Comparison of ENCODE assay signal across 8 cellular contexts in genomic region chr15:42084465-42085235, GRCh38. TPM values are rescaled to one million over a fixed set of nuclear protein-coding genes. Genes with fewer than 3 reads are reported as not detected.
DNase-seq lines count a peak whose midpoint lies in the region; ATAC-seq, FAIRE-seq and TF ChIP-seq lines count a peak whose summit lies in the region.

No MANE protein-coding gene starts in this region.

- no peak overlapping the region for H2BK12ac ChIP-seq in trophoblast cell (ENCODE audit: low read length)

- peak; percentile 36 for FAIRE-seq in H54 (lab: Jason Lieb, UNC)

- ATAC-seq in activated naive CD8-positive, alpha-beta T cell treated with anti-CD3 and anti-CD28 coated beads, Interleukin-2, amount 50 U/mL, for 24 hours: peak; percentile 58
- ATAC-seq in Right ventricle myocardium inferior (peak; percentile 74), HG03045 (IDR thresholded peaks at IDR 0.05; ENCODE audit: unreplicated experiment) (no peak), GM19452 (IDR thresholded peaks at IDR 0.05; ENCODE audit: unreplicated experiment) (no peak)

- H2BK5ac ChIP-seq in trophoblast cell (ENCODE audit: low read depth, low read length, poor library complexity): no peak overlapping the region

- no peak overlapping the region for H4K12ac ChIP-seq in trophoblast cell (ENCODE audit: low read depth, low read length)

- H4K8ac ChIP-seq in trophoblast cell (ENCODE audit: low read depth, low read length): no peak overlapping the region

- H3K36me3 ChIP-seq in BLaER1 treated with 17β-estradiol and CSF1 and Interleukin-3, amounts not matched to agents 10 nM and 100 nM: no peaks in the 10 kb centered on the region
- no peaks in the 10 kb centered on the region for H3K36me3 ChIP-seq in trophoblast cell (ENCODE audit: control insufficient read depth in 1 of 2, insufficient read depth in 2 of 2, low read length in 2 of 2)

- H3K27ac Mint-ChIP-seq in activated naive CD8-positive, alpha-beta T cell treated with anti-CD3 and anti-CD28 coated beads, Interleukin-2, amount 50 U/mL, for 24 hours: no peak overlapping the region

- H3K36me3 Mint-ChIP-seq in activated naive CD8-positive, alpha-beta T cell treated with anti-CD3 and anti-CD28 coated beads, Interleukin-2, amount 50 U/mL, for 24 hours (ENCODE audit: low read depth): no peaks in the 10 kb centered on the region

- peaks cover 6% of the 10 kb centered on the region for H3K4me1 Mint-ChIP-seq in activated naive CD8-positive, alpha-beta T cell treated with anti-CD3 and anti-CD28 coated beads, Interleukin-2, amount 50 U/mL, for 24 hours

- peak overlapping the region in 10 of 11 experiments; percentile 6 to 49 (median 24); a peak in 15 of 22 replicates for H3K4me2 ChIP-seq in BLaER1 treated with 17β-estradiol and CSF1 and Interleukin-3, amounts not matched to agents 10 nM and 100 nM
- H3K4me2 ChIP-seq in trophoblast cell (ENCODE audit: low read length): no peak overlapping the region

- H3K9me3 Mint-ChIP-seq in activated naive CD8-positive, alpha-beta T cell treated with anti-CD3 and anti-CD28 coated beads, Interleukin-2, amount 50 U/mL, for 24 hours: no peaks in the 10 kb centered on the region

- H2AK5ac ChIP-seq in trophoblast cell (ENCODE audit: low read length): no peak overlapping the region

- no peak overlapping the region for H3K23ac ChIP-seq in trophoblast cell (ENCODE audit: low read length)

- no peaks in the 10 kb centered on the region for H3K79me1 ChIP-seq in trophoblast cell (ENCODE audit: low read length)

- peaks cover 10% of the 10 kb centered on the region for H3K27me3 Mint-ChIP-seq in activated naive CD8-positive, alpha-beta T cell treated with anti-CD3 and anti-CD28 coated beads, Interleukin-2, amount 50 U/mL, for 24 hours

- intact Hi-C loops in Right ventricle myocardium inferior (cut with DNase I): no loop called here

- H3K14ac ChIP-seq in trophoblast cell (ENCODE audit: low read length): no peak overlapping the region

- WGBS in trophoblast cell (ENCODE audit: extremely low coverage, insufficient coverage, insufficient read length): no CpG with 5 or more reads among the region's 29 CpGs

- H4K20me1 ChIP-seq in BLaER1 treated with 17β-estradiol and CSF1 and Interleukin-3, amounts not matched to agents 10 nM and 100 nM: peaks cover 0 to 5% (median 0%) of the 10 kb centered on the region in 11 experiments; a peak in 2 of 22 replicates

- no peak overlapping the region for H3K18ac ChIP-seq in trophoblast cell (ENCODE audit: low read length)

- H3K9ac ChIP-seq in BLaER1 treated with 17β-estradiol and CSF1 and Interleukin-3, amounts not matched to agents 10 nM and 100 nM: no peak overlapping the region
- H3K9ac ChIP-seq in trophoblast cell (ENCODE audit: low read length): no peak overlapping the region

- H3K4me1 ChIP-seq in BLaER1 treated with 17β-estradiol and CSF1 and Interleukin-3, amounts not matched to agents 10 nM and 100 nM: peaks cover 13 to 45% (median 39%) of the 10 kb centered on the region in 10 experiments
- no peaks in the 10 kb centered on the region for H3K4me1 ChIP-seq in trophoblast cell (ENCODE audit: control insufficient read depth in 1 of 2, insufficient read depth in 2 of 2, low read length in 2 of 2)

- H3K4ac ChIP-seq in trophoblast cell (ENCODE audit: low read depth, low read length): no peak overlapping the region

- H3K9me3 ChIP-seq in BLaER1 treated with 17β-estradiol and CSF1 and Interleukin-3, amounts not matched to agents 10 nM and 100 nM (replicated peaks in 1 of 11): no peaks in the 10 kb centered on the region
- H3K9me3 ChIP-seq in trophoblast cell (ENCODE audit: insufficient read depth, low read depth, low read length): no peaks in the 10 kb centered on the region

- no peak overlapping the region for H2AFZ ChIP-seq in trophoblast cell (ENCODE audit: insufficient read depth, low read length, poor library complexity)

- peak; percentile 86 for DNase-seq in H54 (ENCODE audit: insufficient read length, low spot score)
- DNase-seq in SHP77 (lab: John Stamatoyannopoulos, UW): peak; percentile 28 to 36
- peak; percentile 56 for DNase-seq in activated naive CD8-positive, alpha-beta T cell treated with anti-CD3 and anti-CD28 coated beads, Interleukin-2, amount 50 U/mL, for 24 hours
- DNase-seq in Right ventricle myocardium inferior (ENCODE audit: missing footprints): no peak
- DNase-seq in trophoblast cell: peak; percentile 87 to 94

- no peak overlapping the region for H4K91ac ChIP-seq in trophoblast cell (ENCODE audit: low read depth, low read length)

- H3K27me3 ChIP-seq in BLaER1 treated with 17β-estradiol and CSF1 and Interleukin-3, amounts not matched to agents 10 nM and 100 nM: 0 out of 22 replicates have a peak, but pooled peaks cover 0 to 4% (median 0%) of the 10 kb centered on the region in 11 experiments
- peaks cover 4% of the 10 kb centered on the region for H3K27me3 ChIP-seq in trophoblast cell (ENCODE audit: insufficient read depth, low read length)

- H3K4me3 Mint-ChIP-seq in activated naive CD8-positive, alpha-beta T cell treated with anti-CD3 and anti-CD28 coated beads, Interleukin-2, amount 50 U/mL, for 24 hours: no peak overlapping the region

- no peak overlapping the region for H3K27ac ChIP-seq in BLaER1 treated with 17β-estradiol and CSF1 and Interleukin-3, amounts not matched to agents 10 nM and 100 nM
- no peak overlapping the region for H3K27ac ChIP-seq in trophoblast cell (ENCODE audit: low read depth, low read length)

- H3K79me2 ChIP-seq in trophoblast cell (ENCODE audit: control insufficient read depth, insufficient read depth, low read length, poor library complexity): no peaks in the 10 kb centered on the region

- H3K4me3 ChIP-seq in BLaER1 treated with 17β-estradiol and CSF1 and Interleukin-3, amounts not matched to agents 10 nM and 100 nM: no peak overlapping the region
- no peak overlapping the region for H3K4me3 ChIP-seq in trophoblast cell (ENCODE audit: low read depth, low read length)

- H2BK120ac ChIP-seq in trophoblast cell (ENCODE audit: insufficient read depth, low read length, poor library complexity): no peak overlapping the region

- TF ChIP-seq POLR2A in H54 (IDR thresholded peaks at IDR 0.05; ENCODE audit: low read depth, low read length): no peak

RNA-seq across cellular contexts. Expression of gene PLA2G4D, which starts 9.7 kb away (rescaled TPM):
- total RNA-seq in Right ventricle myocardium inferior: not detected
- polyA plus RNA-seq in trophoblast cell (2013): not detected in 2 replicates

Comparison
In these comparisons a context has a peak if more than half of its experiments do, and no peak if none do; other contexts are left out.
1. ATAC-seq: peak in activated naive CD8-positive, alpha-beta T cell treated with anti-CD3 and anti-CD28 coated beads, Interleukin-2, amount 50 U/mL, for 24 hours (single experiment) and Right ventricle myocardium inferior (single experiment); none in HG03045 (single experiment) and GM19452 (single experiment).